In the genomic region with DNA sequence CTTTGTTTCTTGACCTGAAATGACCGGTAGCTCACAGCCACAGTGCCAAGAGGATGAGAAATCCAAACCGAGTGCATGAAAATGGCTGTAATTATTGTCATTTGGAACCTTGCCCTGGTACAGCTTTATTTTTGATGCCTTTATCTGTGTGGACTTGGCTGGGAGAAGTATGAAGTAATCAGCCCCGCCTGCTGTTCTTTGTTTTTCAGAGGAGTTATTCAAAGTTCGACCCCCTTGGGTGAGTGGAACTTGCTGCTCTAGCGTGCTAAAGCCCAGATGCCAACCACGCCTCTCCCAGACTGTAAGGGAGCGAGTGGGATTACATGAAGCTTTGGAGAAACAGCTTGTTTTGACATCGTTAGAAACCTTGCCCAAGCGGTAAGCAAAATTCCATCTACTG, we compare ENCODE assay signal across 12 cellular contexts. TPM values are rescaled to one million over a fixed set of nuclear protein-coding genes. Genes with fewer than 3 reads are reported as not detected.
DNase-seq lines count a peak whose midpoint lies in the region; ATAC-seq, FAIRE-seq and TF ChIP-seq lines count a peak whose summit lies in the region.
"Had no signal": no experiment of that assay in that cellular context is flagged by ENCODE, and none has a peak within 500 bp of the region (broad histone marks: within the 10 kb centered on the region; RNA-seq: fewer than 3 reads in every experiment).

No MANE protein-coding gene starts in this region.

- H3K36me3 ChIP-seq in fibroblast of lung (ENCODE audit: control insufficient read depth, insufficient read depth, low read length) (no peaks in the 10 kb centered on the region), pancreas (no peaks in the 10 kb centered on the region), PC-9 (ENCODE audit: low read depth) (no peaks in the 10 kb centered on the region), suprapubic skin (no peaks in the 10 kb centered on the region)
- H3K36me3 ChIP-seq in naive thymus-derived CD4-positive, alpha-beta T cell (ENCODE audit: control insufficient read depth in 2 of 3, insufficient read depth in 3 of 3, low read length in 3 of 3), result no peaks in the 10 kb centered on the region

- H3K27me3 Mint-ChIP-seq in naive thymus-derived CD4-positive, alpha-beta T cell, result peaks cover 0 to 2% (median 0%) of the 10 kb centered on the region in 5 donors

- no peak for FAIRE-seq in pancreas (lab: Jason Lieb, UNC)

- H3K79me2 ChIP-seq in fibroblast of lung (ENCODE audit: control insufficient read depth, insufficient read depth, low read length) (no peaks in the 10 kb centered on the region), PC-9 (ENCODE audit: low read depth) (no peaks in the 10 kb centered on the region)

- no TSS peak for BruUV-seq in PC-9 (replicated peaks; lab: Mats Ljungman, UMichigan)

- no peaks in the 10 kb centered on the region for H4K20me1 ChIP-seq in fibroblast of lung (ENCODE audit: control insufficient read depth, extremely low read depth, insufficient read depth, low read length)
- H4K20me1 ChIP-seq in PC-9 (ENCODE audit: insufficient read depth), result no peaks in the 10 kb centered on the region

- no peak overlapping the region for H3K4me2 ChIP-seq in fibroblast of lung (ENCODE audit: extremely low read depth, insufficient read depth, low read length)
- H3K4me2 ChIP-seq in PC-9, result no peak overlapping the region

- H3K9ac ChIP-seq in fibroblast of lung (ENCODE audit: insufficient read depth, low read length), result no peak overlapping the region

- H3K27ac Mint-ChIP-seq in naive thymus-derived CD4-positive, alpha-beta T cell, result no peak overlapping the region
- H3K27ac Mint-ChIP-seq: activated T-helper 17 cell treated with anti-CD3 and anti-CD28 coated beads, Interleukin-2, amount 50 U/mL, for 72 hours had no signal

- H3K9me2 ChIP-seq in PC-9 (ENCODE audit: insufficient read depth), result no peaks in the 10 kb centered on the region

- H3K27me3 ChIP-seq in fibroblast of lung (ENCODE audit: control insufficient read depth, insufficient read depth, low read length) (no peaks in the 10 kb centered on the region), pancreas (no peaks in the 10 kb centered on the region), PC-9 (ENCODE audit: insufficient read depth, low read depth) (no peaks in the 10 kb centered on the region), suprapubic skin (no peaks in the 10 kb centered on the region)
- no peaks in the 10 kb centered on the region for H3K27me3 ChIP-seq in naive thymus-derived CD4-positive, alpha-beta T cell (ENCODE audit: control insufficient read depth in 2 of 2, insufficient read depth in 2 of 2, low read length in 2 of 2)

- POLR2A ChIA-PET in PC-9 (lab: Charles Lee; ENCODE audit: unreplicated experiment), result no interaction called here
- POLR2A ChIA-PET in naive thymus-derived CD4-positive, alpha-beta T cell (lab: Charles Lee), result no interaction called here

- H2AFZ ChIP-seq in fibroblast of lung (ENCODE audit: low read length) (no peak overlapping the region), PC-9 (no peak overlapping the region)

- DNase-seq in ELF-1 (ENCODE audit: low read depth, low spot score), result peak; percentile 26
- DNase-seq in NCI-H2196 treated with DMSO at 0.1 percent for 48 hours (lab: John Stamatoyannopoulos, UW; ENCODE audit: unreplicated experiment), result peak; percentile 21
- peak; percentile 58 to 67 for DNase-seq in fibroblast of lung (ENCODE audit: low read depth in 2 of 2)
- peak in 1 of 6 donors; percentile 9 for DNase-seq in pancreas
- no peak for DNase-seq in PC-9
- no peak for DNase-seq in DMS79 treated with DMSO at 0.1 percent for 48 hours (lab: John Stamatoyannopoulos, UW)
- DNase-seq in suprapubic skin (ENCODE audit: low spot score in 2 of 2), result no peak
- DNase-seq in naive thymus-derived CD4-positive, alpha-beta T cell, result no peak
- DNase-seq: effector CD8-positive, alpha-beta T cell; stimulated activated naive CD8-positive, alpha-beta T cell treated with anti-CD3 and anti-CD28 coated beads, Interleukin-15, Interleukin-2, amounts not matched to agents 100 U/mL and 50 U/mL, for 24 hours had no signal

- no peaks in the 10 kb centered on the region for H3F3A ChIP-seq in PC-9 (ENCODE audit: insufficient read depth, low read depth)

- TF ChIP-seq CTCF in fibroblast of lung (conservative IDR thresholded peaks at IDR 0.05 in 1 of 2, IDR thresholded peaks at IDR 0.05 in 1 of 2; ENCODE audit: low read depth in 1 of 2, low read length in 2 of 2) (no peak), pancreas (IDR thresholded peaks at IDR 0.05) (no peak), PC-9 (conservative IDR thresholded peaks at IDR 0.05) (no peak), suprapubic skin (IDR thresholded peaks at IDR 0.05) (no peak)

- no peak overlapping the region for H3K4me3 Mint-ChIP-seq in naive thymus-derived CD4-positive, alpha-beta T cell
- H3K4me3 Mint-ChIP-seq: activated T-helper 17 cell treated with anti-CD3 and anti-CD28 coated beads, Interleukin-2, amount 50 U/mL, for 72 hours had no signal

- peaks cover 0 to 5% (median 0%) of the 10 kb centered on the region in 5 donors for H3K36me3 Mint-ChIP-seq in naive thymus-derived CD4-positive, alpha-beta T cell

- H3K4me1 Mint-ChIP-seq in naive thymus-derived CD4-positive, alpha-beta T cell, result peaks cover 0 to 1% (median 0%) of the 10 kb centered on the region in 7 donors
- H3K4me1 Mint-ChIP-seq: activated T-helper 17 cell treated with anti-CD3 and anti-CD28 coated beads, Interleukin-2, amount 50 U/mL, for 72 hours had no signal

- peak in 3 of 4 donors; percentile 35 to 55 (median 51) for ATAC-seq in pancreas
- ATAC-seq in naive thymus-derived CD4-positive, alpha-beta T cell, result no peak
- ATAC-seq: activated T-helper 17 cell treated with anti-CD3 and anti-CD28 coated beads, Interleukin-2, amount 50 U/mL, for 72 hours; stimulated activated naive CD8-positive, alpha-beta T cell treated with anti-CD3 and anti-CD28 coated beads, Interleukin-15, Interleukin-2, amounts not matched to agents 100 U/mL and 50 U/mL, for 24 hours had no signal

- H3K4me1 ChIP-seq in fibroblast of lung (ENCODE audit: control insufficient read depth, extremely low read depth, insufficient read depth, low read length) (no peaks in the 10 kb centered on the region), pancreas (no peaks in the 10 kb centered on the region), PC-9 (replicated peaks; ENCODE audit: insufficient read depth) (no peaks in the 10 kb centered on the region), suprapubic skin (peaks cover 9% of the 10 kb centered on the region)
- no peaks in the 10 kb centered on the region for H3K4me1 ChIP-seq in naive thymus-derived CD4-positive, alpha-beta T cell (ENCODE audit: control insufficient read depth in 2 of 2, insufficient read depth in 2 of 2, low read length in 2 of 2)

- TF ChIP-seq EP300 in suprapubic skin (IDR thresholded peaks at IDR 0.05), result no peak

- CTCF ChIA-PET in PC-9 (lab: Charles Lee), result no interaction called here
- CTCF ChIA-PET in naive thymus-derived CD4-positive, alpha-beta T cell (lab: Charles Lee), result no interaction called here

- H3K27ac ChIP-seq in fibroblast of lung (ENCODE audit: insufficient read depth, low read length) (no peak overlapping the region), pancreas (no peak overlapping the region), PC-9 (no peak overlapping the region), suprapubic skin (no peak overlapping the region)
- H3K27ac ChIP-seq in naive thymus-derived CD4-positive, alpha-beta T cell (ENCODE audit: low read depth, low read length), result no peak overlapping the region

- TF ChIP-seq POLR2A in suprapubic skin (IDR thresholded peaks at IDR 0.05), result no peak

- intact Hi-C loops in pancreas (cut with DNase I), result no loop called here
- intact Hi-C loops in PC-9 (cut with micrococcal nuclease; ENCODE audit: unreplicated experiment), result no loop called here
- intact Hi-C loops in naive thymus-derived CD4-positive, alpha-beta T cell (cut with micrococcal nuclease), result no loop called here

- H3K9me3 Mint-ChIP-seq in naive thymus-derived CD4-positive, alpha-beta T cell, result peaks cover 0 to 7% (median 0%) of the 10 kb centered on the region in 11 donors
- H3K9me3 Mint-ChIP-seq: activated T-helper 17 cell treated with anti-CD3 and anti-CD28 coated beads, Interleukin-2, amount 50 U/mL, for 72 hours had no signal

- H3K4me3 ChIP-seq in fibroblast of lung (replicated peaks in 1 of 4; ENCODE audit: control extremely low read depth in 1 of 4, insufficient read depth in 1 of 4, low read depth in 3 of 4, low read length in 4 of 4) (no peak overlapping the region), pancreas (no peak overlapping the region), PC-9 (no peak overlapping the region), suprapubic skin (no peak overlapping the region)
- no peak overlapping the region for H3K4me3 ChIP-seq in naive thymus-derived CD4-positive, alpha-beta T cell (ENCODE audit: low read length)
- H3K4me3 ChIP-seq: skin epidermis had no signal

- 40 to 41% methylated on average over 9 of the region's 9 CpGs for WGBS in pancreas, 2 donors
- WGBS in suprapubic skin, result 22% methylated on average over 9 of the region's 9 CpGs

- H3K9me3 ChIP-seq in fibroblast of lung (ENCODE audit: control insufficient read depth, insufficient read depth, low read depth, low read length) (no peaks in the 10 kb centered on the region), pancreas (no peaks in the 10 kb centered on the region), PC-9 (ENCODE audit: insufficient read depth, low read depth) (no peaks in the 10 kb centered on the region; the same call in 1 of the 2 replicates), suprapubic skin (no peaks in the 10 kb centered on the region)
- H3K9me3 ChIP-seq in naive thymus-derived CD4-positive, alpha-beta T cell (ENCODE audit: control insufficient read depth in 2 of 3, low read length in 3 of 3), result no peaks in the 10 kb centered on the region

RNA-seq across cellular contexts. Expression of gene ECT2L, which starts 48.3 kb away (rescaled TPM):
- total RNA-seq in fibroblast of lung (under 0.01 and 0.17 TPM in 2 replicates), pancreas (under 1 TPM in 2 of 6 donors, not detected in 4; 0.03 TPM), PC-9 (2021) (not detected in 2 replicates), suprapubic skin (under 1 TPM in 3 of 4 donors, not detected in 1; 0.13 to 0.56 (median 0.23) TPM)
- polyA plus RNA-seq in fibroblast of lung (not detected in 2 replicates), pancreas (under 1 TPM in 1 of 2 donors, not detected in 1; 0.05 TPM)
- 0.03 TPM in 1 of 2 replicates, not detected in the other for polyA plus RNA-seq in fibroblast of lung (2012)
- polyA minus RNA-seq in fibroblast of lung (ENCODE audit: low replicate concordance), result not detected in 2 replicates
- total RNA-seq in naive thymus-derived CD4-positive, alpha-beta T cell, result under 1 TPM in 1 of 5 experiments, not detected in 4; 0.13 TPM
- under 1 TPM; 0.15 to 0.27 TPM for polyA plus RNA-seq in naive thymus-derived CD4-positive, alpha-beta T cell

Comparison
In these comparisons a context has a peak if more than half of its experiments do, and no peak if none do; other contexts are left out.
1. DNase-seq: peak in ELF-1 (single experiment), NCI-H2196 treated with DMSO at 0.1 percent for 48 hours (single experiment) and fibroblast of lung (2 of 2); none in PC-9 (0 of 2), DMS79 treated with DMSO at 0.1 percent for 48 hours (single experiment), suprapubic skin (0 of 2) and naive thymus-derived CD4-positive, alpha-beta T cell (0 of 9).